In genomic region chr5:58403822-58404433, GRCh38 we compare ENCODE assay signal across 34 cellular contexts.
"Had no signal": no experiment of that assay in that cellular context is flagged by ENCODE, and none has a peak within 500 bp of the region (broad histone marks: within the 10 kb centered on the region; RNA-seq: fewer than 3 reads in every experiment).

No MANE protein-coding gene starts in this region.

- H3K4me1 Mint-ChIP-seq: activated CD4-positive, alpha-beta T cell treated with anti-CD3 and anti-CD28 coated beads, Interleukin-2, amount 10 ng/mL, durations not matched to agents 7 days and 5 days; IgD-negative memory B cell had no signal

- H3K27ac Mint-ChIP-seq: activated CD4-positive, alpha-beta T cell treated with anti-CD3 and anti-CD28 coated beads, Interleukin-2, amount 10 ng/mL, durations not matched to agents 7 days and 5 days; activated CD8-positive, alpha-beta T cell treated with anti-CD3 and anti-CD28 coated beads, Interleukin-2, amount 10 ng/mL, durations not matched to agents 7 days and 5 days; activated naive CD4-positive, alpha-beta T cell treated with anti-CD3 and anti-CD28 coated beads for 36 hours; activated naive CD4-positive, alpha-beta T cell treated with anti-CD3 and anti-CD28 coated beads, Interleukin-2, amount 50 U/mL, for 72 hours; activated T-cell treated with anti-CD3 and anti-CD28 coated beads, Interleukin-2, amount 50 U/mL, for 24 hours; activated T-helper 2 cell treated with anti-CD3 and anti-CD28 coated beads, Interferon-gamma antibody, Interleukin-2, Interleukin-4, amounts not matched to agents 10 μg/mL and 5 μg/mL and 100 μg/mL, durations not matched to agents 14 hours and 24 hours and 36 hours; IgD-negative memory B cell had no signal

- H3K27ac ChIP-seq: adrenal gland, brain microvascular endothelial cell, Peyer's patch, WERI-Rb-1 had no signal

- H3K9me3 Mint-ChIP-seq: activated CD4-positive, alpha-beta T cell treated with anti-CD3 and anti-CD28 coated beads, Interleukin-2, amount 10 ng/mL, durations not matched to agents 7 days and 5 days; activated naive CD4-positive, alpha-beta T cell treated with anti-CD3 and anti-CD28 coated beads for 36 hours; activated naive CD4-positive, alpha-beta T cell treated with anti-CD3 and anti-CD28 coated beads, Interleukin-2, amount 50 U/mL, for 72 hours; activated T-cell treated with anti-CD3 and anti-CD28 coated beads, Interleukin-2, amount 50 U/mL, for 24 hours; activated T-helper 2 cell treated with anti-CD3 and anti-CD28 coated beads, Interferon-gamma antibody, Interleukin-2, Interleukin-4, amounts not matched to agents 10 μg/mL and 5 μg/mL and 100 μg/mL, durations not matched to agents 14 hours and 24 hours and 36 hours had no signal

- H3K27me3 Mint-ChIP-seq: activated CD4-positive, alpha-beta T cell treated with anti-CD3 and anti-CD28 coated beads, Interleukin-2, amount 10 ng/mL, durations not matched to agents 7 days and 5 days had no signal

- ATAC-seq: activated CD8-positive, alpha-beta T cell treated with anti-CD3 and anti-CD28 coated beads, Interleukin-2, amount 10 ng/mL, durations not matched to agents 7 days and 5 days; activated naive CD4-positive, alpha-beta T cell treated with anti-CD3 and anti-CD28 coated beads, Interleukin-2, amount 50 U/mL, for 72 hours; HepG2; PC-3 had no signal

- H3K4me3 Mint-ChIP-seq: activated CD4-positive, alpha-beta T cell treated with anti-CD3 and anti-CD28 coated beads, Interleukin-2, amount 10 ng/mL, durations not matched to agents 7 days and 5 days; activated CD8-positive, alpha-beta T cell treated with anti-CD3 and anti-CD28 coated beads, Interleukin-2, amount 10 ng/mL, durations not matched to agents 7 days and 5 days; activated naive CD4-positive, alpha-beta T cell treated with anti-CD3 and anti-CD28 coated beads for 36 hours; activated T-cell treated with anti-CD3 and anti-CD28 coated beads, Interleukin-2, amount 50 U/mL, for 24 hours; IgD-negative memory B cell had no signal

- FAIRE-seq: HepG2 had no signal

- DNase-seq: activated CD4-positive, alpha-beta T cell treated with anti-CD3 and anti-CD28 coated beads for 1 hour; activated CD4-positive, alpha-beta T cell treated with anti-CD3 and anti-CD28 coated beads, Interleukin-2, amount 10 ng/mL, durations not matched to agents 7 days and 5 days; activated CD4-positive, alpha-beta T cell treated with anti-CD3 and anti-CD28 coated beads, Interleukin-2, amount 50 U/mL, for 48 hours; activated CD4-positive, CD25-positive, alpha-beta regulatory T cell; activated CD8-positive, alpha-beta T cell treated with anti-CD3 and anti-CD28 coated beads, Interleukin-2, amount 10 ng/mL, durations not matched to agents 7 days and 5 days; activated gamma-delta T cell; activated naive CD4-positive, alpha-beta T cell treated with anti-CD3 and anti-CD28 coated beads for 36 hours; activated T-cell treated with anti-CD3 and anti-CD28 coated beads, Interleukin-2, amount 50 U/mL, for 24 hours; adrenal gland; brain microvascular endothelial cell; Karpas-422; KBM-7; NCI-H1048; NCI-H1105 treated with DMSO at 0.1 percent for 48 hours; NCI-H1436; NCI-H1694; NCI-H1930; NCI-H2081 treated with DMSO at 0.1 percent for 48 hours; NCI-H510A; NCI-H69; NK-92 treated with Interleukin-12 subunit alpha and Interleukin-12 subunit beta, amount 100 ng/mL, for 24 hours; PC-3; Peyer's patch; Right ventricle myocardium superior; RPMI8226; SW 1271; T-helper 1 cell; T-helper 2 cell; T-helper 9 cell; WERI-Rb-1 had no signal

- H3K4me3 ChIP-seq: adrenal gland, Peyer's patch had no signal

- H3K36me3 Mint-ChIP-seq: activated naive CD4-positive, alpha-beta T cell treated with anti-CD3 and anti-CD28 coated beads, Interleukin-2, amount 50 U/mL, for 72 hours; IgD-negative memory B cell had no signal

- H3K4me1 ChIP-seq: adrenal gland, Peyer's patch had no signal

- H3K27me3 ChIP-seq: adrenal gland, brain microvascular endothelial cell, Peyer's patch had no signal

- H3K36me3 ChIP-seq: adrenal gland, brain microvascular endothelial cell, Peyer's patch, WERI-Rb-1 had no signal
